ENCODE assay signal across 10 cellular contexts in genomic region chr11:5690736-5691135, GRCh38. TPM values are rescaled to one million over a fixed set of nuclear protein-coding genes. Genes with fewer than 3 reads are reported as not detected.
DNase-seq lines count a peak whose midpoint lies in the region; ATAC-seq, FAIRE-seq and TF ChIP-seq lines count a peak whose summit lies in the region.
"Had no signal": no experiment of that assay in that cellular context is flagged by ENCODE, and none has a peak within 500 bp of the region (broad histone marks: within the 10 kb centered on the region; RNA-seq: fewer than 3 reads in every experiment).

No MANE protein-coding gene starts in this region.

- no peak for TF ChIP-seq RAD21 in liver (IDR thresholded peaks at IDR 0.05)
- no peak for TF ChIP-seq RAD21 in HepG2 (CRISPR knock-in tag; IDR thresholded peaks at IDR 0.05)

- 52% methylated on average over 5 of the region's 5 CpGs for WGBS in liver
- 86% methylated on average over 5 of the region's 5 CpGs for WGBS in HepG2 (ENCODE audit: low lambda C conversion rate)
- whole genome bisulfite sequencing in aorta, 2 donors: 6 to 7% methylated on average over 5 of the region's 5 CpGs

- H3K27me3 ChIP-seq in liver (ENCODE audit: control insufficient read depth in 4 of 4, insufficient read depth in 4 of 4, low read length in 3 of 4) (no peaks in the 10 kb centered on the region), HepG2 (ENCODE audit: control insufficient read depth in 1 of 2, insufficient read depth in 2 of 2, low read length in 2 of 2) (no peaks in the 10 kb centered on the region; a peak in 1 of 5 replicates), aorta (ENCODE audit: control insufficient read depth in 1 of 2, insufficient read depth in 2 of 2, low read length in 1 of 2) (no peaks in the 10 kb centered on the region)

- H3K27ac Mint-ChIP-seq in chondrocyte (ENCODE audit: unreplicated experiment) (peak overlapping the region; percentile 97), mesothelial cell of epicardium (peak overlapping the region; percentile 96)

- H3K4me1 ChIP-seq in liver (ENCODE audit: control insufficient read depth in 4 of 4, insufficient read depth in 4 of 4, low read length in 3 of 4) (peaks cover 0 to 6% (median 2%) of the 10 kb centered on the region in 4 donors), HepG2 (ENCODE audit: insufficient read depth, low read length) (no peaks in the 10 kb centered on the region), aorta (ENCODE audit: control insufficient read depth in 1 of 2, insufficient read depth in 2 of 2, low read length in 2 of 2) (peaks cover 0 to 4% of the 10 kb centered on the region in 2 donors)

- H3K9me3 Mint-ChIP-seq in chondrocyte (ENCODE audit: low read depth) (no peaks in the 10 kb centered on the region), mesothelial cell of epicardium (no peaks in the 10 kb centered on the region)

- no peak for TF ChIP-seq EP300 in HepG2 (IDR thresholded peaks at IDR 0.05; ENCODE audit: low read depth in 2 of 2, low read length in 2 of 2)
- TF ChIP-seq EP300 in HepG2 (CRISPR knock-in tag; IDR thresholded peaks at IDR 0.05; ENCODE audit: borderline replicate concordance): no peak

- CTCF ChIA-PET in HepG2 (lab: Yijun Ruan, JAX; ENCODE audit: low intra/inter-chr PET ratio, low total read pairs): no interaction called here

- FAIRE-seq in HepG2 (lab: Jason Lieb, UNC): no peak
- FAIRE-seq: G401.6 had no signal

- no peak for TF ChIP-seq POLR2A in HepG2 (IDR thresholded peaks at IDR 0.05; ENCODE audit: insufficient read depth in 1 of 2, low read depth in 2 of 2, low read length in 2 of 2)

- peak overlapping the region in 2 of 3 donors; percentile 30 to 39 for H3K4me3 ChIP-seq in liver (ENCODE audit: low read depth in 1 of 3, low read length in 3 of 3)
- no peak overlapping the region for H3K4me3 ChIP-seq in HepG2 (replicated peaks in 1 of 3; ENCODE audit: insufficient read depth in 1 of 3, low read depth in 2 of 3, low read length in 3 of 3)
- peak overlapping the region; percentile 84 for H3K4me3 ChIP-seq in aorta (ENCODE audit: low read length in 2 of 2)

- H3K4me2 ChIP-seq in HepG2 (ENCODE audit: low read depth, low read length): no peak overlapping the region

- intact Hi-C loops in HepG2 (cut with micrococcal nuclease; ENCODE audit: unreplicated experiment) (no loop called here), aorta (cut with DNase I) (loop anchor here in 1 of 2 donors (5.0 kb wide), 1 partner anchor 88 kb away; no protein-coding TSS in a partner anchor)

- no peaks in the 10 kb centered on the region for H3K79me2 ChIP-seq in HepG2 (ENCODE audit: insufficient read depth, low read length)

- H3K36me3 Mint-ChIP-seq in chondrocyte (ENCODE audit: low read depth) (peaks cover 5% of the 10 kb centered on the region), mesothelial cell of epicardium (peaks cover 3% of the 10 kb centered on the region)

- peak overlapping the region; percentile 71 to 76 for H3K27ac ChIP-seq in liver (ENCODE audit: low read depth in 1 of 2, low read length in 2 of 2)
- H3K27ac ChIP-seq in HepG2 (ENCODE audit: extremely low read length, insufficient read depth, low read length): no peak overlapping the region
- H3K27ac ChIP-seq in aorta (ENCODE audit: low read depth in 1 of 2, low read length in 2 of 2): peak overlapping the region; percentile 61 to 82

- H3K27me3 Mint-ChIP-seq in chondrocyte (ENCODE audit: low read depth): no peaks in the 10 kb centered on the region
- no peaks in the 10 kb centered on the region for H3K27me3 Mint-ChIP-seq in mesothelial cell of epicardium (ENCODE audit: low read depth)

- POLR2A ChIA-PET in HepG2 (lab: Yijun Ruan, JAX): no interaction called here

- H2AFZ ChIP-seq in HepG2 (ENCODE audit: low read length): no peak overlapping the region

- in situ Hi-C loops in HepG2 (cut with HindIII; ENCODE audit: extremely low pct_ligation_motif_present, low pct_unique_long_range_greater_than_20kb): no loop called here

- no peak for TF ChIP-seq CTCF in liver (IDR thresholded peaks at IDR 0.05; ENCODE audit: low read depth, low read length, missing input control)
- TF ChIP-seq CTCF in HepG2 (CRISPR knock-in tag; IDR thresholded peaks at IDR 0.05): no peak
- TF ChIP-seq CTCF in chondrocyte (IDR thresholded peaks at IDR 0.05): no peak
- no peak for TF ChIP-seq CTCF in mesothelial cell of epicardium (IDR thresholded peaks at IDR 0.05; ENCODE audit: unreplicated experiment)

- H3K36me3 ChIP-seq in liver (ENCODE audit: control insufficient read depth in 4 of 4, insufficient read depth in 3 of 4, low read depth in 1 of 4, low read length in 3 of 4) (no peaks in the 10 kb centered on the region), HepG2 (replicated peaks in 1 of 2; ENCODE audit: control insufficient read depth in 1 of 2, insufficient read depth in 2 of 2, low read length in 2 of 2) (no peaks in the 10 kb centered on the region), aorta (ENCODE audit: control insufficient read depth in 1 of 2, insufficient read depth in 2 of 2, low read length in 1 of 2) (peaks cover 0 to 3% of the 10 kb centered on the region in 2 donors)

- H4K20me1 ChIP-seq in HepG2 (ENCODE audit: insufficient read depth, low read length): no peaks in the 10 kb centered on the region

- peaks cover 54% of the 10 kb centered on the region for H3K4me1 Mint-ChIP-seq in chondrocyte (ENCODE audit: low read depth)
- H3K4me1 Mint-ChIP-seq in mesothelial cell of epicardium: peaks cover 30% of the 10 kb centered on the region

- H3K4me3 Mint-ChIP-seq in chondrocyte (ENCODE audit: unreplicated experiment): peak overlapping the region; percentile 83
- peak overlapping the region; percentile 45 for H3K4me3 Mint-ChIP-seq in mesothelial cell of epicardium

- peak overlapping the region in 1 of 2 donors; percentile 8 for H3K9ac ChIP-seq in liver (ENCODE audit: low read depth in 1 of 2, low read length in 2 of 2)
- H3K9ac ChIP-seq in HepG2 (ENCODE audit: insufficient read depth, low read depth, low read length): no peak overlapping the region

- H3K9me3 ChIP-seq in liver (ENCODE audit: control insufficient read depth in 4 of 4, low read length in 3 of 4) (no peaks in the 10 kb centered on the region), HepG2 (ENCODE audit: low read length) (no peaks in the 10 kb centered on the region), aorta (ENCODE audit: control insufficient read depth, low read length) (no peaks in the 10 kb centered on the region)

- BruUV-seq in HepG2 (replicated peaks; lab: Mats Ljungman, UMichigan): no TSS peak

- ATAC-seq in HepG2: no peak
- peak; percentile 69 for ATAC-seq in aorta (ENCODE audit: low FRiP score)
- ATAC-seq: Panc1 had no signal

- DNase-seq in HepG2 (ENCODE audit: low spot score): no peak
- no peak for DNase-seq in chondrocyte (ENCODE audit: low spot score)
- no peak for DNase-seq in mesothelial cell of epicardium (ENCODE audit: low spot score in 2 of 2, unreplicated experiment in 2 of 2)
- DNase-seq in aorta: no peak
- DNase-seq in GDM1 (lab: John Stamatoyannopoulos, UW): no peak
- no peak for DNase-seq in NCI-H510A treated with DMSO at 0.1 percent for 48 hours (lab: John Stamatoyannopoulos, UW)
- no peak for DNase-seq in SK-N-DZ (ENCODE audit: low spot score)

RNA-seq across cellular contexts. Expression of gene TRIM22, which starts 1.1 kb away (rescaled TPM):
- total RNA-seq in liver (10 to 100 TPM; 11.5 to 21.6 TPM), HepG2 (2016; rRNA removed; fragmentation: Illumina TruSeq; extraction: Trizol) (2.2 and 2.4 TPM in 2 replicates), chondrocyte (85.9 to 108 TPM (median 94.7 TPM) in 3 replicates), mesothelial cell of epicardium (45.8 to 52.1 TPM (median 50.9 TPM) in 3 replicates), aorta (100 to 1,000 TPM in 1 of 2 donors, 10 to 100 TPM in 1; 71.4 to 109 TPM)
- polyA plus RNA-seq in liver (1 to 10 TPM; 3.6 to 7.6 TPM), HepG2 (2011; rRNA removed) (3.2 and 3.4 TPM in 2 replicates), aorta (100 to 1,000 TPM in 1 of 2 donors, 10 to 100 TPM in 1; 39.9 to 110 TPM)
- 0.18 TPM in 1 of 2 replicates, not detected in the other for total RNA-seq in HepG2 (2016; cell fraction: cytosol; rRNA removed; fragmentation: Illumina TruSeq; extraction: Trizol; ENCODE audit: low read depth)
- total RNA-seq in HepG2 (2016; cell fraction: insoluble cytoplasmic fraction; rRNA removed; fragmentation: Illumina TruSeq; extraction: Trizol): 2.5 and 2.9 TPM in 2 replicates
- total RNA-seq in HepG2 (2016; cell fraction: membrane; rRNA removed; fragmentation: Illumina TruSeq; extraction: Trizol): 0.43 and 0.59 TPM in 2 replicates
- total RNA-seq in HepG2 (2016; cell fraction: nucleus; rRNA removed; fragmentation: Illumina TruSeq; extraction: Trizol): 2.6 and 3.7 TPM in 2 replicates
- polyA plus RNA-seq in HepG2 (2011; cell fraction: cytosol; rRNA removed): 0.63 and 1.5 TPM in 2 replicates
- 4.6 and 7.1 TPM in 2 replicates for polyA plus RNA-seq in HepG2 (2011; cell fraction: nucleus; rRNA removed)
- 1.5 and 4.6 TPM in 2 replicates for polyA plus RNA-seq in HepG2 (2012)
- 0.10 and 0.29 TPM in 2 replicates for polyA plus RNA-seq in HepG2 (2016; cell fraction: cytosol; fragmentation: Illumina TruSeq; extraction: Trizol; ENCODE audit: low read depth)
- polyA plus RNA-seq in HepG2 (2016; cell fraction: insoluble cytoplasmic fraction; fragmentation: Illumina TruSeq; extraction: Trizol; ENCODE audit: low read depth): 1.6 and 2.4 TPM in 2 replicates
- 0.16 and 0.17 TPM in 2 replicates for polyA plus RNA-seq in HepG2 (2016; cell fraction: membrane; fragmentation: Illumina TruSeq; extraction: Trizol; ENCODE audit: low read depth)
- polyA plus RNA-seq in HepG2 (2016; cell fraction: nucleus; fragmentation: Illumina TruSeq; extraction: Trizol; ENCODE audit: insufficient read depth, low read depth): 4.4 and 5.1 TPM in 2 replicates
- polyA minus RNA-seq in HepG2 (2011; rRNA and poly(A)+ RNA removed; ENCODE audit: low replicate concordance): 0.37 and 2.1 TPM in 2 replicates
- 0.70 and 0.99 TPM in 2 replicates for polyA minus RNA-seq in HepG2 (2011; cell fraction: cytosol; rRNA and poly(A)+ RNA removed)
- 3.3 and 7.7 TPM in 2 replicates for polyA minus RNA-seq in HepG2 (2011; cell fraction: nucleus; rRNA and poly(A)+ RNA removed)
- polyA plus RNA-seq in SK-N-DZ (2014; cell fraction: cytosol; rRNA removed): 0.23 TPM in 1 of 2 replicates, not detected in the other
- 0.07 TPM in 1 of 2 replicates, not detected in the other for polyA plus RNA-seq in SK-N-DZ (2014; cell fraction: nucleus; rRNA removed)

RNA-seq across cellular contexts. Expression of gene TRIM5, which starts 5.9 kb away (rescaled TPM):
- total RNA-seq in liver: 10 to 100 TPM; 16.3 to 20.2 TPM
- 1 to 10 TPM; 7.8 to 9.9 TPM for polyA plus RNA-seq in liver
- 13.1 and 19.9 TPM in 2 replicates for total RNA-seq in HepG2 (2016; rRNA removed; fragmentation: Illumina TruSeq; extraction: Trizol)
- 1.2 and 1.4 TPM in 2 replicates for total RNA-seq in HepG2 (2016; cell fraction: cytosol; rRNA removed; fragmentation: Illumina TruSeq; extraction: Trizol; ENCODE audit: low read depth)
- total RNA-seq in HepG2 (2016; cell fraction: insoluble cytoplasmic fraction; rRNA removed; fragmentation: Illumina TruSeq; extraction: Trizol): 14.0 and 18.8 TPM in 2 replicates
- 3.9 and 5.4 TPM in 2 replicates for total RNA-seq in HepG2 (2016; cell fraction: membrane; rRNA removed; fragmentation: Illumina TruSeq; extraction: Trizol)
- total RNA-seq in HepG2 (2016; cell fraction: nucleus; rRNA removed; fragmentation: Illumina TruSeq; extraction: Trizol): 12.2 and 15.5 TPM in 2 replicates
- polyA plus RNA-seq in HepG2 (2011; rRNA removed): 7.0 and 7.8 TPM in 2 replicates
- polyA plus RNA-seq in HepG2 (2011; cell fraction: cytosol; rRNA removed): 3.5 and 6.0 TPM in 2 replicates
- polyA plus RNA-seq in HepG2 (2011; cell fraction: nucleus; rRNA removed): 4.2 and 7.6 TPM in 2 replicates
- 5.2 and 6.9 TPM in 2 replicates for polyA plus RNA-seq in HepG2 (2012)
- polyA plus RNA-seq in HepG2 (2016; cell fraction: cytosol; fragmentation: Illumina TruSeq; extraction: Trizol; ENCODE audit: low read depth): 0.83 and 0.87 TPM in 2 replicates
- polyA plus RNA-seq in HepG2 (2016; cell fraction: insoluble cytoplasmic fraction; fragmentation: Illumina TruSeq; extraction: Trizol; ENCODE audit: low read depth): 13.8 and 14.0 TPM in 2 replicates
- polyA plus RNA-seq in HepG2 (2016; cell fraction: membrane; fragmentation: Illumina TruSeq; extraction: Trizol; ENCODE audit: low read depth): 2.4 and 3.1 TPM in 2 replicates
- 13.1 and 13.2 TPM in 2 replicates for polyA plus RNA-seq in HepG2 (2016; cell fraction: nucleus; fragmentation: Illumina TruSeq; extraction: Trizol; ENCODE audit: insufficient read depth, low read depth)
- polyA minus RNA-seq in HepG2 (2011; rRNA and poly(A)+ RNA removed; ENCODE audit: low replicate concordance): 6.2 and 13.6 TPM in 2 replicates
- 5.2 and 5.9 TPM in 2 replicates for polyA minus RNA-seq in HepG2 (2011; cell fraction: cytosol; rRNA and poly(A)+ RNA removed)
- polyA minus RNA-seq in HepG2 (2011; cell fraction: nucleus; rRNA and poly(A)+ RNA removed): 12.1 and 13.2 TPM in 2 replicates
- total RNA-seq in chondrocyte: 31.0 to 36.2 TPM (median 34.1 TPM) in 3 replicates
- total RNA-seq in mesothelial cell of epicardium: 67.0 to 74.0 TPM (median 68.5 TPM) in 3 replicates
- total RNA-seq in aorta: 10 to 100 TPM; 38.8 to 42.0 TPM
- polyA plus RNA-seq in aorta: 10 to 100 TPM; 16.0 to 21.0 TPM
- 2.4 and 4.1 TPM in 2 replicates for polyA plus RNA-seq in SK-N-DZ (2014; cell fraction: cytosol; rRNA removed)
- 2.1 and 3.6 TPM in 2 replicates for polyA plus RNA-seq in SK-N-DZ (2014; cell fraction: nucleus; rRNA removed)

RNA-seq across cellular contexts. Expression of gene OR56B1, which starts 45.5 kb away (rescaled TPM):
- total RNA-seq in liver: not detected
- not detected for polyA plus RNA-seq in liver
- not detected in 2 replicates for total RNA-seq in HepG2 (2016; rRNA removed; fragmentation: Illumina TruSeq; extraction: Trizol)
- not detected in 2 replicates for total RNA-seq in HepG2 (2016; cell fraction: cytosol; rRNA removed; fragmentation: Illumina TruSeq; extraction: Trizol; ENCODE audit: low read depth)
- total RNA-seq in HepG2 (2016; cell fraction: insoluble cytoplasmic fraction; rRNA removed; fragmentation: Illumina TruSeq; extraction: Trizol): not detected in 2 replicates
- total RNA-seq in HepG2 (2016; cell fraction: membrane; rRNA removed; fragmentation: Illumina TruSeq; extraction: Trizol): not detected in 2 replicates
- total RNA-seq in HepG2 (2016; cell fraction: nucleus; rRNA removed; fragmentation: Illumina TruSeq; extraction: Trizol): not detected in 2 replicates
- not detected in 2 replicates for polyA plus RNA-seq in HepG2 (2011; rRNA removed)
- polyA plus RNA-seq in HepG2 (2011; cell fraction: cytosol; rRNA removed): not detected in 2 replicates
- polyA plus RNA-seq in HepG2 (2011; cell fraction: nucleus; rRNA removed): not detected in 2 replicates
- polyA plus RNA-seq in HepG2 (2012): not detected in 2 replicates
- not detected in 2 replicates for polyA plus RNA-seq in HepG2 (2016; cell fraction: cytosol; fragmentation: Illumina TruSeq; extraction: Trizol; ENCODE audit: low read depth)
- not detected in 2 replicates for polyA plus RNA-seq in HepG2 (2016; cell fraction: insoluble cytoplasmic fraction; fragmentation: Illumina TruSeq; extraction: Trizol; ENCODE audit: low read depth)
- polyA plus RNA-seq in HepG2 (2016; cell fraction: membrane; fragmentation: Illumina TruSeq; extraction: Trizol; ENCODE audit: low read depth): not detected in 2 replicates
- polyA plus RNA-seq in HepG2 (2016; cell fraction: nucleus; fragmentation: Illumina TruSeq; extraction: Trizol; ENCODE audit: insufficient read depth, low read depth): not detected in 2 replicates
- 0.16 TPM in 1 of 2 replicates, not detected in the other for polyA minus RNA-seq in HepG2 (2011; rRNA and poly(A)+ RNA removed; ENCODE audit: low replicate concordance)
- not detected in 2 replicates for polyA minus RNA-seq in HepG2 (2011; cell fraction: cytosol; rRNA and poly(A)+ RNA removed)
- not detected in 2 replicates for polyA minus RNA-seq in HepG2 (2011; cell fraction: nucleus; rRNA and poly(A)+ RNA removed)
- total RNA-seq in chondrocyte: not detected in 3 replicates
- total RNA-seq in mesothelial cell of epicardium: 0.11 TPM in 1 of 3 replicates, not detected in the others
- total RNA-seq in aorta: under 1 TPM; 0.24 to 0.26 TPM
- polyA plus RNA-seq in aorta: not detected
- polyA plus RNA-seq in SK-N-DZ (2014; cell fraction: cytosol; rRNA removed): not detected in 2 replicates
- not detected in 2 replicates for polyA plus RNA-seq in SK-N-DZ (2014; cell fraction: nucleus; rRNA removed)

Comparison
In these comparisons a context has a peak if more than half of its experiments do, and no peak if none do; other contexts are left out.
1. H3K4me3 ChIP-seq: peak in liver (2 of 3) and aorta (2 of 2); none in HepG2 (0 of 3).